29 cellular contexts compared by ENCODE assay signal in genomic region chr17:17324616-17325015, GRCh38.
"Had no signal": no experiment of that assay in that cellular context is flagged by ENCODE, and none has a peak within 500 bp of the region (broad histone marks: within the 10 kb centered on the region; RNA-seq: fewer than 3 reads in every experiment).

No MANE protein-coding gene starts in this region.

- H3K9me3 ChIP-seq: adrenal gland, body of pancreas, breast epithelium, Peyer's patch had no signal

- H3K27me3 Mint-ChIP-seq: activated CD4-positive, alpha-beta memory T cell treated with anti-CD3 and anti-CD28 coated beads for 36 hours; activated CD4-positive, alpha-beta T cell treated with anti-CD3 and anti-CD28 coated beads, Interleukin-2, amount 10 ng/mL, durations not matched to agents 24 days and 14 days had no signal

- H3K36me3 Mint-ChIP-seq: activated CD4-positive, alpha-beta memory T cell treated with anti-CD3 and anti-CD28 coated beads for 36 hours; activated naive CD4-positive, alpha-beta T cell treated with anti-CD3 and anti-CD28 coated beads, Interleukin-2, amount 50 U/mL, for 72 hours had no signal

- H3K27ac Mint-ChIP-seq: activated CD4-positive, alpha-beta memory T cell treated with anti-CD3 and anti-CD28 coated beads for 36 hours; activated CD4-positive, alpha-beta T cell treated with anti-CD3 and anti-CD28 coated beads, Interleukin-2, amount 10 ng/mL, durations not matched to agents 24 days and 14 days; activated naive CD4-positive, alpha-beta T cell treated with anti-CD3 and anti-CD28 coated beads for 36 hours; activated naive CD4-positive, alpha-beta T cell treated with anti-CD3 and anti-CD28 coated beads, Interleukin-2, amount 50 U/mL, for 72 hours; activated T-helper 1 cell treated with anti-CD3 and anti-CD28 coated beads, Interleukin-12 subunit alpha, Interleukin-12 subunit beta, Interleukin-2, Interleukin-4 antibody, amounts not matched to agents 30 ng/mL and 10 ng/mL and 1 ng/mL, durations not matched to agents 14 hours and 24 hours and 36 hours; T-helper 2 cell treated with Interferon-gamma antibody and Interleukin-4, amounts not matched to agents 5 μg/mL and 100 μg/mL, for 36 hours had no signal

- H3K27me3 ChIP-seq: adrenal gland, body of pancreas, breast epithelium, Peyer's patch had no signal

- H3K4me1 ChIP-seq: adrenal gland, body of pancreas, breast epithelium, Peyer's patch had no signal

- H3K36me3 ChIP-seq: adrenal gland, breast epithelium, Peyer's patch had no signal

- H3K9me3 Mint-ChIP-seq: activated CD4-positive, alpha-beta memory T cell treated with anti-CD3 and anti-CD28 coated beads for 36 hours; activated CD4-positive, alpha-beta T cell treated with anti-CD3 and anti-CD28 coated beads, Interleukin-2, amount 10 ng/mL, durations not matched to agents 24 days and 14 days; activated naive CD4-positive, alpha-beta T cell treated with anti-CD3 and anti-CD28 coated beads for 36 hours; activated naive CD4-positive, alpha-beta T cell treated with anti-CD3 and anti-CD28 coated beads, Interleukin-2, amount 50 U/mL, for 72 hours; activated T-cell treated with anti-CD3 and anti-CD28 coated beads, Interleukin-2, amount 50 U/mL, for 4 hours; activated T-helper 1 cell treated with anti-CD3 and anti-CD28 coated beads, Interleukin-12 subunit alpha, Interleukin-12 subunit beta, Interleukin-2, Interleukin-4 antibody, amounts not matched to agents 30 ng/mL and 10 ng/mL and 1 ng/mL, durations not matched to agents 14 hours and 24 hours and 36 hours; T-helper 2 cell treated with Interferon-gamma antibody and Interleukin-4, amounts not matched to agents 5 μg/mL and 100 μg/mL, for 36 hours had no signal

- H3K4me3 ChIP-seq: adrenal gland, body of pancreas, breast epithelium, Peyer's patch, SK-N-MC had no signal

- DNase-seq: activated CD4-positive, alpha-beta memory T cell treated with anti-CD3 and anti-CD28 coated beads for 36 hours; activated CD4-positive, alpha-beta T cell treated with anti-CD3 and anti-CD28 coated beads, Interleukin-2, amount 10 ng/mL, durations not matched to agents 24 days and 14 days; activated CD8-positive, alpha-beta memory T cell treated with anti-CD3 and anti-CD28 coated beads, Interleukin-2, amount 50 U/mL, for 4 hours; activated gamma-delta T cell treated with Interleukin-2 at 50 U/mL for 16 hours; activated naive CD4-positive, alpha-beta T cell treated with anti-CD3 and anti-CD28 coated beads for 36 hours; activated T-cell treated with anti-CD3 and anti-CD28 coated beads for 4 hours; activated T-cell treated with anti-CD3 and anti-CD28 coated beads, Interleukin-2, amount 50 U/mL, for 4 hours; adrenal gland; body of pancreas; Karpas-422; KBM-7; NCI-H1048; NCI-H146; NCI-H187; NCI-H2029 treated with DMSO at 0.1 percent for 48 hours; NCI-H2107; NCI-H2171; NCI-H510A; NCI-H526; NCI-H748 treated with DMSO at 0.1 percent for 48 hours; NK-92 treated with Interleukin-12 subunit alpha and Interleukin-12 subunit beta, amount 100 ng/mL, for 24 hours; PC-3; Peyer's patch; RPMI8226 had no signal

- ATAC-seq: activated naive CD4-positive, alpha-beta T cell treated with anti-CD3 and anti-CD28 coated beads, Interleukin-2, amount 50 U/mL, for 72 hours; activated T-cell treated with anti-CD3 and anti-CD28 coated beads, Interleukin-2, amount 50 U/mL, for 4 hours; body of pancreas; PC-3 had no signal

- H3K4me3 Mint-ChIP-seq: activated CD4-positive, alpha-beta memory T cell treated with anti-CD3 and anti-CD28 coated beads for 36 hours; activated CD4-positive, alpha-beta T cell treated with anti-CD3 and anti-CD28 coated beads, Interleukin-2, amount 10 ng/mL, durations not matched to agents 24 days and 14 days; activated naive CD4-positive, alpha-beta T cell treated with anti-CD3 and anti-CD28 coated beads for 36 hours; activated T-cell treated with anti-CD3 and anti-CD28 coated beads, Interleukin-2, amount 50 U/mL, for 4 hours; activated T-helper 1 cell treated with anti-CD3 and anti-CD28 coated beads, Interleukin-12 subunit alpha, Interleukin-12 subunit beta, Interleukin-2, Interleukin-4 antibody, amounts not matched to agents 30 ng/mL and 10 ng/mL and 1 ng/mL, durations not matched to agents 14 hours and 24 hours and 36 hours; T-helper 2 cell treated with Interferon-gamma antibody and Interleukin-4, amounts not matched to agents 5 μg/mL and 100 μg/mL, for 36 hours had no signal

- H3K4me1 Mint-ChIP-seq: activated CD4-positive, alpha-beta T cell treated with anti-CD3 and anti-CD28 coated beads, Interleukin-2, amount 10 ng/mL, durations not matched to agents 24 days and 14 days had no signal

- H3K27ac ChIP-seq: adrenal gland, body of pancreas, breast epithelium, Peyer's patch, SK-N-MC had no signal
